1 cellular context compared by ENCODE assay signal in genomic region chr11:30741039-30741550, GRCh38.
TF ChIP-seq lines count a peak whose summit lies in the region.

No MANE protein-coding gene starts in this region.

TF ChIP-seq in H1, 55 proteins besides CTCF, POLR2A, EP300 and RAD21 (continued from another document):
- TF ChIP-seq ATF3 (IDR thresholded peaks at IDR 0.05; ENCODE audit: insufficient read depth, low read depth, low read length) (no peak), BCL11A (IDR thresholded peaks at IDR 0.05; ENCODE audit: low read depth in 2 of 2, low read length in 2 of 2) (no peak), CHD7 (IDR thresholded peaks at IDR 0.05; ENCODE audit: insufficient replicate concordance, low read length) (no peak), SIRT6 (IDR thresholded peaks at IDR 0.05; ENCODE audit: low read length) (no peak), CBX8 (IDR thresholded peaks at IDR 0.05; ENCODE audit: borderline replicate concordance, low read depth, low read length) (no peak), EZH2 (IDR thresholded peaks at IDR 0.05; ENCODE audit: low read depth, low read length, severe bottlenecking) (no peak), SIX5 (IDR thresholded peaks at IDR 0.05; ENCODE audit: low read depth, low read length) (no peak), KDM4A (IDR thresholded peaks at IDR 0.05; ENCODE audit: low read depth, low read length, severe bottlenecking) (no peak), FOSL1 (IDR thresholded peaks at IDR 0.05; ENCODE audit: insufficient read depth, low read depth, low read length) (no peak), JUND (IDR thresholded peaks at IDR 0.05; ENCODE audit: low read length) (no peak), USF2 (IDR thresholded peaks at IDR 0.05; ENCODE audit: low read length) (no peak), MAFK (IDR thresholded peaks at IDR 0.05; ENCODE audit: low read depth, low read length) (no peak), BACH1 (IDR thresholded peaks at IDR 0.05; ENCODE audit: low read length) (no peak), JUN (IDR thresholded peaks at IDR 0.05; ENCODE audit: low read depth, low read length) (no peak)
TF ChIP-seq in H1: peak in this region for 0.
